Comparison of ENCODE assay signal across 29 cellular contexts in genomic region chr3:7305561-7305960, GRCh38.
"Had no signal": no experiment of that assay in that cellular context is flagged by ENCODE, and none has a peak within 500 bp of the region (broad histone marks: within the 10 kb centered on the region; RNA-seq: fewer than 3 reads in every experiment).

No MANE protein-coding gene starts in this region.

- H3K4me1 Mint-ChIP-seq: activated CD4-positive, alpha-beta T cell treated with anti-CD3 and anti-CD28 coated beads for 36 hours; activated naive CD4-positive, alpha-beta T cell treated with anti-CD3 and anti-CD28 coated beads, Interleukin-2, amount 10 ng/mL, durations not matched to agents 7 days and 5 days; activated naive CD8-positive, alpha-beta T cell treated with anti-CD3 and anti-CD28 coated beads for 36 hours had no signal

- H3K27me3 Mint-ChIP-seq: activated CD4-positive, alpha-beta memory T cell treated with anti-CD3 and anti-CD28 coated beads, Interleukin-2, amount 10 ng/mL, durations not matched to agents 7 days and 5 days; activated naive CD4-positive, alpha-beta T cell treated with anti-CD3 and anti-CD28 coated beads, Interleukin-2, amount 10 ng/mL, durations not matched to agents 7 days and 5 days; activated naive CD8-positive, alpha-beta T cell treated with anti-CD3 and anti-CD28 coated beads for 36 hours had no signal

- H3K36me3 Mint-ChIP-seq: activated naive CD4-positive, alpha-beta T cell treated with anti-CD3 and anti-CD28 coated beads, Interleukin-2, amount 10 ng/mL, durations not matched to agents 7 days and 5 days; activated naive CD8-positive, alpha-beta T cell treated with anti-CD3 and anti-CD28 coated beads for 36 hours had no signal

- H3K9me3 ChIP-seq: Peyer's patch, SJCRH30 had no signal

- DNase-seq: activated CD4-positive, alpha-beta memory T cell treated with anti-CD3 and anti-CD28 coated beads, Interleukin-2, amount 10 ng/mL, durations not matched to agents 7 days and 5 days; activated CD4-positive, alpha-beta T cell treated with anti-CD3 and anti-CD28 coated beads for 36 hours; activated CD4-positive, alpha-beta T cell treated with anti-CD3 and anti-CD28 coated beads, Interleukin-2, amount 50 U/mL, for 1 hour; activated CD4-positive, CD25-positive, alpha-beta regulatory T cell; activated gamma-delta T cell treated with Interleukin-2 at 50 U/mL for 16 hours; activated naive CD4-positive, alpha-beta T cell treated with anti-CD3 and anti-CD28 coated beads, Interleukin-2, amount 10 ng/mL, durations not matched to agents 7 days and 5 days; activated naive CD8-positive, alpha-beta T cell treated with anti-CD3 and anti-CD28 coated beads for 36 hours; activated T-cell treated with anti-CD3 and anti-CD28 coated beads for 4 hours; activated T-cell treated with anti-CD3 and anti-CD28 coated beads, Interleukin-2, amount 50 U/mL, for 72 hours; brain microvascular endothelial cell; MM.1S; NCI-H1105; NCI-H1436; NCI-H1694 treated with DMSO at 0.1 percent for 48 hours; NCI-H2029 treated with DMSO at 0.1 percent for 48 hours; NCI-H345; NCI-H510A; NCI-H526 treated with DMSO at 0.1 percent for 48 hours; NCI-H82; NK-92 treated with Interleukin-12 subunit alpha and Interleukin-12 subunit beta, amount 100 ng/mL, for 24 hours; Peyer's patch; Right ventricle myocardium superior; SJCRH30 had no signal

- H3K4me3 Mint-ChIP-seq: activated CD4-positive, alpha-beta memory T cell treated with anti-CD3 and anti-CD28 coated beads, Interleukin-2, amount 10 ng/mL, durations not matched to agents 7 days and 5 days; activated CD4-positive, alpha-beta T cell treated with anti-CD3 and anti-CD28 coated beads for 36 hours; activated naive CD4-positive, alpha-beta T cell treated with anti-CD3 and anti-CD28 coated beads, Interleukin-2, amount 10 ng/mL, durations not matched to agents 7 days and 5 days; activated naive CD8-positive, alpha-beta T cell treated with anti-CD3 and anti-CD28 coated beads for 36 hours; activated T-cell treated with anti-CD3 and anti-CD28 coated beads, Interleukin-2, amount 50 U/mL, for 72 hours; T-helper 1 cell treated with Interleukin-12 subunit alpha and Interleukin-12 subunit beta and Interleukin-4 antibody, amounts not matched to agents 30 μg/mL and 1 μg/mL, for 36 hours had no signal

- H3K27me3 ChIP-seq: brain microvascular endothelial cell, cardiac muscle cell, Peyer's patch, SJCRH30 had no signal

- H3K4me1 ChIP-seq: Peyer's patch, SJCRH30 had no signal

- H3K9me3 Mint-ChIP-seq: activated T-cell treated with anti-CD3 and anti-CD28 coated beads, Interleukin-2, amount 50 U/mL, for 72 hours had no signal

- H3K27ac Mint-ChIP-seq: activated CD4-positive, alpha-beta memory T cell treated with anti-CD3 and anti-CD28 coated beads, Interleukin-2, amount 10 ng/mL, durations not matched to agents 7 days and 5 days; activated CD4-positive, alpha-beta T cell treated with anti-CD3 and anti-CD28 coated beads for 36 hours; activated naive CD4-positive, alpha-beta T cell treated with anti-CD3 and anti-CD28 coated beads, Interleukin-2, amount 10 ng/mL, durations not matched to agents 7 days and 5 days; activated naive CD8-positive, alpha-beta T cell treated with anti-CD3 and anti-CD28 coated beads for 36 hours; activated T-cell treated with anti-CD3 and anti-CD28 coated beads, Interleukin-2, amount 50 U/mL, for 72 hours; activated T-helper 2 cell treated with anti-CD3 and anti-CD28 coated beads, Interferon-gamma antibody, Interleukin-2, Interleukin-4, amounts not matched to agents 10 μg/mL and 5 μg/mL and 100 μg/mL, durations not matched to agents 14 hours and 24 hours and 36 hours; T-helper 1 cell treated with Interleukin-12 subunit alpha and Interleukin-12 subunit beta and Interleukin-4 antibody, amounts not matched to agents 30 μg/mL and 1 μg/mL, for 36 hours had no signal

- H3K36me3 ChIP-seq: brain microvascular endothelial cell, cardiac muscle cell, Peyer's patch, SJCRH30 had no signal

- ATAC-seq: activated CD4-positive, alpha-beta T cell treated with anti-CD3 and anti-CD28 coated beads for 36 hours; activated T-cell treated with anti-CD3 and anti-CD28 coated beads, Interleukin-2, amount 50 U/mL, for 72 hours; SK-N-SH treated with all-trans-retinoic acid at 6 μM for 48 hours had no signal

- H3K4me3 ChIP-seq: cardiac muscle cell, Peyer's patch, SJCRH30 had no signal

- H3K27ac ChIP-seq: brain microvascular endothelial cell, cardiac muscle cell, Peyer's patch, RWPE1, SJCRH30, VCaP had no signal
